Comparison of ENCODE assay signal across 29 cellular contexts in genomic region chr1:65975708-65976107, GRCh38.
"Had no signal": no experiment of that assay in that cellular context is flagged by ENCODE, and none has a peak within 500 bp of the region (broad histone marks: within the 10 kb centered on the region; RNA-seq: fewer than 3 reads in every experiment).

No MANE protein-coding gene starts in this region.

- H3K27ac Mint-ChIP-seq: stimulated activated effector memory CD8-positive, alpha-beta T cell treated with anti-CD3 and anti-CD28 coated beads, Interleukin-12 subunit alpha, Interleukin-12 subunit beta, amount 100 ng/mL, for 72 hours; stimulated activated memory B cell treated with anti-CD40 and anti-IgM and Interleukin-4, amounts not matched to agents 10 μg/mL and 1 μg/mL and 100 μg/mL, for 72 hours; stimulated activated naive B cell treated with anti-CD40 and anti-IgM and Interleukin-4, amounts not matched to agents 10 μg/mL and 1 μg/mL and 100 μg/mL, for 72 hours; stimulated activated naive CD8-positive, alpha-beta T cell treated with anti-CD3 and anti-CD28 coated beads, Interleukin-15, amount 100 ng/mL, for 72 hours; stimulated activated naive CD8-positive, alpha-beta T cell treated with anti-CD3 and anti-CD28 coated beads, Interleukin-15, Interleukin-2, amounts not matched to agents 100 ng/mL and 50 ng/mL, for 24 hours; type B pancreatic cell had no signal

- H3K9me3 ChIP-seq: testis, thyroid gland, upper lobe of right lung, uterus had no signal

- H3K4me1 Mint-ChIP-seq: stimulated activated effector memory CD8-positive, alpha-beta T cell treated with anti-CD3 and anti-CD28 coated beads, Interleukin-12 subunit alpha, Interleukin-12 subunit beta, amount 100 ng/mL, for 72 hours; stimulated activated memory B cell treated with anti-CD40 and anti-IgM and Interleukin-4, amounts not matched to agents 10 μg/mL and 1 μg/mL and 100 μg/mL, for 72 hours; stimulated activated naive B cell treated with anti-CD40 and anti-IgM and Interleukin-4, amounts not matched to agents 10 μg/mL and 1 μg/mL and 100 μg/mL, for 72 hours; stimulated activated naive CD8-positive, alpha-beta T cell treated with anti-CD3 and anti-CD28 coated beads, Interleukin-15, amount 100 ng/mL, for 72 hours had no signal

- H3K36me3 ChIP-seq: stomach, suprapubic skin, thoracic aorta, thyroid gland, tibial artery, transverse colon, upper lobe of left lung, upper lobe of right lung, uterus, vagina had no signal

- H3K4me3 Mint-ChIP-seq: stimulated activated effector memory CD8-positive, alpha-beta T cell treated with anti-CD3 and anti-CD28 coated beads, Interleukin-12 subunit alpha, Interleukin-12 subunit beta, amount 100 ng/mL, for 72 hours; stimulated activated memory B cell treated with anti-CD40 and anti-IgM and Interleukin-4, amounts not matched to agents 10 μg/mL and 1 μg/mL and 100 μg/mL, for 72 hours; stimulated activated naive B cell treated with anti-CD40 and anti-IgM and Interleukin-4, amounts not matched to agents 10 μg/mL and 1 μg/mL and 100 μg/mL, for 72 hours; stimulated activated naive CD8-positive, alpha-beta T cell treated with anti-CD3 and anti-CD28 coated beads, Interleukin-15, amount 100 ng/mL, for 72 hours; stimulated activated naive CD8-positive, alpha-beta T cell treated with anti-CD3 and anti-CD28 coated beads, Interleukin-15, Interleukin-2, amounts not matched to agents 100 ng/mL and 50 ng/mL, for 24 hours; type B pancreatic cell had no signal

- H3K27me3 ChIP-seq: stomach, suprapubic skin, testis, thyroid gland, tibial artery, tibial nerve, transverse colon, upper lobe of left lung, upper lobe of right lung, uterus, vagina had no signal

- FAIRE-seq: urothelium cell line had no signal

- H3K4me1 ChIP-seq: stomach, suprapubic skin, testis, tibial artery, transverse colon, upper lobe of left lung, upper lobe of right lung, uterus, vagina had no signal

- H3K4me3 ChIP-seq: stomach, suprapubic skin, testis, thoracic aorta, thyroid gland, tibial artery, tibial nerve, transverse colon, upper lobe of left lung, upper lobe of right lung, uterus, vagina had no signal

- H3K36me3 Mint-ChIP-seq: stimulated activated effector memory CD8-positive, alpha-beta T cell treated with anti-CD3 and anti-CD28 coated beads, Interleukin-12 subunit alpha, Interleukin-12 subunit beta, amount 100 ng/mL, for 72 hours; stimulated activated memory B cell treated with anti-CD40 and anti-IgM and Interleukin-4, amounts not matched to agents 10 μg/mL and 1 μg/mL and 100 μg/mL, for 72 hours; type B pancreatic cell had no signal

- H3K27ac ChIP-seq: stomach, suprapubic skin, testis, thoracic aorta, thyroid gland, tibial artery, tibial nerve, transverse colon, upper lobe of left lung, upper lobe of right lung, uterus, vagina had no signal

- DNase-seq: stimulated activated CD4-positive, alpha-beta T cell treated with anti-CD3 and anti-CD28 coated beads, Interleukin-2, amount 100 ng/mL, for 48 hours; stimulated activated CD4-positive, alpha-beta T cell treated with anti-CD3 and anti-CD28 coated beads, Interleukin-4, amount 100 ng/mL, for 1 hour; stimulated activated CD4-positive, alpha-beta T cell treated with anti-CD3 and anti-CD28 coated beads, Interleukin-4, amount 100 ng/mL, for 24 hours; stimulated activated CD4-positive, alpha-beta T cell treated with anti-CD3 and anti-CD28 coated beads, Interleukin-4, amount 100 ng/mL, for 4 hours; stimulated activated CD8-positive, alpha-beta memory T cell treated with anti-CD3 and anti-CD28 coated beads, Interleukin-4, amount 100 ng/mL, for 48 hours; stimulated activated naive B cell treated with anti-CD40 and anti-IgM and Interleukin-4, amounts not matched to agents 10 μg/mL and 1 μg/mL and 100 μg/mL, for 72 hours; stimulated activated naive CD4-positive, alpha-beta T cell; stimulated activated naive CD4-positive, alpha-beta T cell treated with Interleukin-2 at 50 U/mL for 16 hours; stimulated activated naive CD8-positive, alpha-beta T cell treated with anti-CD3 and anti-CD28 coated beads, Interleukin-15, amount 100 ng/mL, for 72 hours; stimulated activated naive CD8-positive, alpha-beta T cell treated with anti-CD3 and anti-CD28 coated beads, Interleukin-15, Interleukin-2, amounts not matched to agents 100 U/mL and 50 U/mL, for 24 hours; stomach; substantia nigra; testis; thyroid gland; tibial artery; transverse colon; trophoblast cell; upper lobe of left lung; upper lobe of right lung; uterus had no signal

- ATAC-seq: stimulated activated effector memory CD8-positive, alpha-beta T cell treated with anti-CD3 and anti-CD28 coated beads, Interleukin-12 subunit alpha, Interleukin-12 subunit beta, amount 100 ng/mL, for 72 hours; stimulated activated memory B cell treated with anti-CD40 and anti-IgM and Interleukin-4, amounts not matched to agents 10 μg/mL and 1 μg/mL and 100 μg/mL, for 72 hours; stimulated activated naive B cell treated with anti-CD40 and anti-IgM and Interleukin-4, amounts not matched to agents 10 μg/mL and 1 μg/mL and 100 μg/mL, for 72 hours; stimulated activated naive CD8-positive, alpha-beta T cell treated with anti-CD3 and anti-CD28 coated beads, Interleukin-15, amount 100 ng/mL, for 72 hours; stimulated activated naive CD8-positive, alpha-beta T cell treated with anti-CD3 and anti-CD28 coated beads, Interleukin-15, Interleukin-2, amounts not matched to agents 100 U/mL and 50 U/mL, for 24 hours; upper lobe of right lung had no signal
